In genomic region chr3:124374583-124374982, GRCh38 we compare ENCODE assay signal across 25 cellular contexts.
"Had no signal": no experiment of that assay in that cellular context is flagged by ENCODE, and none has a peak within 500 bp of the region (broad histone marks: within the 10 kb centered on the region; RNA-seq: fewer than 3 reads in every experiment).

No MANE protein-coding gene starts in this region.

- DNase-seq: dermis blood vessel endothelial cell; effector memory CD8-positive, alpha-beta T cell; mucosa of descending colon; naive B cell; stimulated activated CD4-positive, alpha-beta T cell treated with anti-CD3 and anti-CD28 coated beads, Interleukin-12 subunit alpha, Interleukin-12 subunit beta, amount 100 ng/mL, for 4 hours; stimulated activated CD4-positive, alpha-beta T cell treated with anti-CD3 and anti-CD28 coated beads, Interleukin-1b, Interleukin-23, amount 100 ng/mL, for 48 hours; stimulated activated CD4-positive, alpha-beta T cell treated with anti-CD3 and anti-CD28 coated beads, Interleukin-4, amount 100 ng/mL, for 1 hour; stimulated activated CD8-positive, alpha-beta memory T cell treated with anti-CD3 and anti-CD28 coated beads, Interleukin-4, amount 100 ng/mL, for 48 hours; stimulated activated naive CD4-positive, alpha-beta T cell; stimulated activated naive CD8-positive, alpha-beta T cell treated with anti-CD3 and anti-CD28 coated beads, Interleukin-15, amount 100 ng/mL, for 72 hours; testis; upper lobe of left lung had no signal

- H3K4me3 Mint-ChIP-seq: effector memory CD8-positive, alpha-beta T cell; memory B cell; natural killer cell treated with Interleukin-12 subunit alpha and Interleukin-12 subunit beta and Interleukin-15 and Interleukin-18, amount 100 ng/mL, for 72 hours; neural progenitor cell; stimulated activated naive CD8-positive, alpha-beta T cell treated with anti-CD3 and anti-CD28 coated beads, Interleukin-15, amount 100 ng/mL, for 72 hours had no signal

- H3K27ac ChIP-seq: coronary artery, prostate gland, right atrium auricular region, testis, tibial nerve, upper lobe of left lung had no signal

- H3K9me3 Mint-ChIP-seq: effector memory CD8-positive, alpha-beta T cell; natural killer cell treated with Interleukin-12 subunit alpha and Interleukin-12 subunit beta and Interleukin-15 and Interleukin-18, amount 100 ng/mL, for 72 hours; stimulated activated naive CD8-positive, alpha-beta T cell treated with anti-CD3 and anti-CD28 coated beads, Interleukin-15, amount 100 ng/mL, for 72 hours had no signal

- H3K4me1 Mint-ChIP-seq: memory B cell; naive B cell; stimulated activated naive CD8-positive, alpha-beta T cell treated with anti-CD3 and anti-CD28 coated beads, Interleukin-15, amount 100 ng/mL, for 72 hours had no signal

- H3K27me3 Mint-ChIP-seq: memory B cell had no signal

- ATAC-seq: effector memory CD8-positive, alpha-beta T cell; left lobe of liver; mucosa of descending colon; natural killer cell treated with Interleukin-12 subunit alpha and Interleukin-12 subunit beta and Interleukin-15 and Interleukin-18, amount 100 ng/mL, for 72 hours; sciatic nerve; stimulated activated naive CD8-positive, alpha-beta T cell treated with anti-CD3 and anti-CD28 coated beads, Interleukin-15, amount 100 ng/mL, for 72 hours had no signal

- H3K36me3 Mint-ChIP-seq: memory B cell; naive B cell; natural killer cell treated with Interleukin-12 subunit alpha and Interleukin-12 subunit beta and Interleukin-15 and Interleukin-18, amount 100 ng/mL, for 72 hours had no signal

- FAIRE-seq: endometrium, frontal cortex, keratinocyte, urothelium cell line had no signal

- H3K27ac Mint-ChIP-seq: effector memory CD8-positive, alpha-beta T cell; memory B cell; natural killer cell treated with Interleukin-12 subunit alpha and Interleukin-12 subunit beta and Interleukin-15 and Interleukin-18, amount 100 ng/mL, for 72 hours; stimulated activated naive CD8-positive, alpha-beta T cell treated with anti-CD3 and anti-CD28 coated beads, Interleukin-15, amount 100 ng/mL, for 72 hours had no signal
